8 cellular contexts compared by ENCODE assay signal in the genomic region with DNA sequence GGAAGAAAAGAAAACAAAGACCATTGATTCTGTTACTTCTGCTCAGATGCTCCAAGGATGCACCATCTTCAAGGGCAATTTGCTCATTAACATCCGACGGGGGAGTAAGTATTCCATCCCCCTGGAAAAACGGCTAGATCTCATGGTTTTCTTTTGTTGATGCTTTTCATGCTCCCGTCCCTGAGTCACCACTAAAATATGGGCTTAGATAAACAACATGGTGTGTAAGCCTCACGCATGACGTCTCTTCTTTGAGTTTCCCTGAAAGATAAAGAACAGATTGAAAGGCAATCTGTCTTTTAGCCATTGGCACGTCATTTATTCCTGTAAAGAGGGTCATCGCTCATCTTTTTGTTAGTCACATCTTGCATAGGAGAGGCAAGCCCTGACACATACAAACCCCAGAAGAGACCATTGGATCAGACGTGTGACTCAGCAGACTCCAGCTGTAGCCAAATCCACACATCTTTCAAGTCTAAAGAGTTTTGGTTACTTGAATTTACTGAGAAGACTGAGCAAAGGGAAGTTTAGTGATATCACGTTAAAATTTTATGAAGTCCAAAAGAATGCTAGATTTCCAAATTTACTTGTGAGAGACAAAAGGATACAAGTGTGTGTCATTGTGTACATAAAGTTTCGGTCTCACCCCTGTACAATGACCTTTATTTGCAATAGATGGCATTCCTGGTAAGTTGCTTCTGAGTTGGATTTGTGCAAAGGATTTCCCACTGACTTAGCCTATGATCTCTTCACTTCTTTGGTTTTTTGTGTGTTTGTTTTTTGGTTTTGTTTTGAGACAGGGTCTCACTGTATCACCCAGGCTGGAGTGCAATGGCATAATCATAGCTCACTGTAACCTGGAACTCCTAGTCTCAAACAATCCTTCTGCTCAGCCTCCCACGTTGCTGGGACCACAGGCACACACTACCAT.
A peak's percentile ranks its signal among the peaks of the same experiment; 100 is the strongest.
DNase-seq lines count a peak whose midpoint lies in the region; ATAC-seq, FAIRE-seq and TF ChIP-seq lines count a peak whose summit lies in the region.

No MANE protein-coding gene starts in this region.

- H4K8ac ChIP-seq in neuronal stem cell (ENCODE audit: low read depth, low read length), result no peak overlapping the region

- H4K20me1 ChIP-seq in endothelial cell of umbilical vein (replicated peaks; ENCODE audit: control insufficient read depth, extremely low read depth, insufficient read depth, low read length), result no peaks in the 10 kb centered on the region

- H3K4me3 ChIP-seq in endothelial cell of umbilical vein (replicated peaks in 1 of 3; ENCODE audit: insufficient read depth in 1 of 3, low read depth in 1 of 3, low read length in 3 of 3) (peak overlapping the region in 1 of 3 experiments; percentile 1), neuronal stem cell (ENCODE audit: low read length in 2 of 2) (no peak overlapping the region)

- H2BK15ac ChIP-seq in neuronal stem cell (ENCODE audit: low read length), result no peak overlapping the region

- H3K4me2 ChIP-seq in endothelial cell of umbilical vein (ENCODE audit: insufficient read depth, low read length), result peak overlapping the region; percentile 66
- H3K4me2 ChIP-seq in neuronal stem cell (ENCODE audit: insufficient read depth, low read length, poor library complexity, severe bottlenecking), result no peak overlapping the region

- POLR2A ChIA-PET in endothelial cell of umbilical vein (lab: Charles Lee), result no interaction called here

- peak overlapping the region; percentile 99 for H3K27ac ChIP-seq in endothelial cell of umbilical vein (ENCODE audit: insufficient read depth, low read depth, low read length)
- H3K27ac ChIP-seq in neuronal stem cell (replicated peaks; ENCODE audit: low read length), result no peak overlapping the region

- no peak overlapping the region for H3K14ac ChIP-seq in neuronal stem cell (ENCODE audit: low read length)

- no peak overlapping the region for H3K4me3 Mint-ChIP-seq in activated T-helper 1 cell treated with anti-CD3 and anti-CD28 coated beads, Interleukin-12 subunit alpha, Interleukin-12 subunit beta, Interleukin-2, Interleukin-4 antibody, amounts not matched to agents 30 ng/mL and 10 ng/mL and 1 ng/mL, durations not matched to agents 14 hours and 24 hours and 36 hours

- H3K4me1 ChIP-seq in endothelial cell of umbilical vein (ENCODE audit: control insufficient read depth, extremely low read depth, insufficient read depth, low read length), result peaks cover 32% of the 10 kb centered on the region
- H3K4me1 ChIP-seq in neuronal stem cell (ENCODE audit: control insufficient read depth in 2 of 2, insufficient read depth in 1 of 2, low read depth in 1 of 2, low read length in 2 of 2), result peaks cover 22 to 42% of the 10 kb centered on the region in 2 donors

- no peaks in the 10 kb centered on the region for H3K79me1 ChIP-seq in neuronal stem cell (ENCODE audit: low read depth, low read length)

- no peak overlapping the region for H2BK120ac ChIP-seq in neuronal stem cell (ENCODE audit: low read depth, low read length)

- H3K36me3 Mint-ChIP-seq in activated T-helper 1 cell treated with anti-CD3 and anti-CD28 coated beads, Interleukin-12 subunit alpha, Interleukin-12 subunit beta, Interleukin-2, Interleukin-4 antibody, amounts not matched to agents 30 ng/mL and 10 ng/mL and 1 ng/mL, durations not matched to agents 14 hours and 24 hours and 36 hours (ENCODE audit: low read depth), result peaks cover 2% of the 10 kb centered on the region

- H3K4ac ChIP-seq in neuronal stem cell (ENCODE audit: low read length), result no peak overlapping the region

- H3K9me3 ChIP-seq in endothelial cell of umbilical vein (replicated peaks; ENCODE audit: control insufficient read depth, insufficient read depth, low read length) (no peaks in the 10 kb centered on the region), neuronal stem cell (replicated peaks in 1 of 2; ENCODE audit: control insufficient read depth in 2 of 2, insufficient read depth in 1 of 2, low read depth in 1 of 2, low read length in 2 of 2) (no peaks in the 10 kb centered on the region)

- BruUV-seq in endothelial cell of umbilical vein (replicated peaks; lab: Mats Ljungman, UMichigan), result TSS peak; percentile 90

- H3K9ac ChIP-seq in endothelial cell of umbilical vein (replicated peaks; ENCODE audit: extremely low read depth, insufficient read depth, low read length) (peak overlapping the region; percentile 68), neuronal stem cell (ENCODE audit: low read depth, low read length, poor library complexity) (no peak overlapping the region)

- CTCF ChIA-PET in endothelial cell of umbilical vein (lab: Charles Lee), result interaction anchor here (0.9 to 2.8 kb wide), 4 partner anchors 9 to 28 kb away, joined by 3 to 11 read pairs (median 4); no protein-coding TSS in a partner anchor

- no peaks in the 10 kb centered on the region for H3K9me3 Mint-ChIP-seq in activated T-helper 1 cell treated with anti-CD3 and anti-CD28 coated beads, Interleukin-12 subunit alpha, Interleukin-12 subunit beta, Interleukin-2, Interleukin-4 antibody, amounts not matched to agents 30 ng/mL and 10 ng/mL and 1 ng/mL, durations not matched to agents 14 hours and 24 hours and 36 hours

- peaks cover 0 to 7% of the 10 kb centered on the region in 2 experiments for H3K36me3 ChIP-seq in endothelial cell of umbilical vein (ENCODE audit: control insufficient read depth in 2 of 2, extremely low read depth in 1 of 2, insufficient read depth in 2 of 2, low read length in 2 of 2)
- peaks cover 5 to 53% of the 10 kb centered on the region in 2 donors for H3K36me3 ChIP-seq in neuronal stem cell (replicated peaks in 1 of 2; ENCODE audit: control insufficient read depth in 2 of 2, insufficient read depth in 2 of 2, low read length in 2 of 2)

- H3K27me3 ChIP-seq in endothelial cell of umbilical vein (ENCODE audit: control insufficient read depth in 2 of 2, insufficient read depth in 2 of 2, low read length in 2 of 2) (no peaks in the 10 kb centered on the region), neuronal stem cell (ENCODE audit: control insufficient read depth in 3 of 3, insufficient read depth in 3 of 3, low read depth in 1 of 3, low read length in 3 of 3) (no peaks in the 10 kb centered on the region)

- H3K4me1 Mint-ChIP-seq in activated T-helper 1 cell treated with anti-CD3 and anti-CD28 coated beads, Interleukin-12 subunit alpha, Interleukin-12 subunit beta, Interleukin-2, Interleukin-4 antibody, amounts not matched to agents 30 ng/mL and 10 ng/mL and 1 ng/mL, durations not matched to agents 14 hours and 24 hours and 36 hours (ENCODE audit: low read depth), result peaks cover 9% of the 10 kb centered on the region

- H3K27me3 Mint-ChIP-seq in activated T-helper 1 cell treated with anti-CD3 and anti-CD28 coated beads, Interleukin-12 subunit alpha, Interleukin-12 subunit beta, Interleukin-2, Interleukin-4 antibody, amounts not matched to agents 30 ng/mL and 10 ng/mL and 1 ng/mL, durations not matched to agents 14 hours and 24 hours and 36 hours (ENCODE audit: insufficient read depth), result no peaks in the 10 kb centered on the region

- no peak overlapping the region for H2BK12ac ChIP-seq in neuronal stem cell (ENCODE audit: low read length)

- H3K27ac Mint-ChIP-seq in activated T-helper 1 cell treated with anti-CD3 and anti-CD28 coated beads, Interleukin-12 subunit alpha, Interleukin-12 subunit beta, Interleukin-2, Interleukin-4 antibody, amounts not matched to agents 30 ng/mL and 10 ng/mL and 1 ng/mL, durations not matched to agents 14 hours and 24 hours and 36 hours, result no peak overlapping the region

- intact Hi-C loops in endothelial cell of umbilical vein (cut with micrococcal nuclease), result loop anchor here (1.0 to 5.0 kb wide), 5 partner anchors 9 to 248 kb away; a partner anchor contains a TSS
- intact Hi-C loops in activated T-helper 1 cell treated with anti-CD3 and anti-CD28 coated beads, Interleukin-12 subunit alpha, Interleukin-12 subunit beta, Interleukin-2, Interleukin-4 antibody, amounts not matched to agents 30 ng/mL and 10 ng/mL and 1 ng/mL, durations not matched to agents 14 hours and 24 hours and 36 hours (cut with micrococcal nuclease), result no loop called here

- no peak overlapping the region for H2BK5ac ChIP-seq in neuronal stem cell (ENCODE audit: low read length)

- peak; percentile 59 for DNase-seq in COLO668 (lab: John Stamatoyannopoulos, UW; ENCODE audit: unreplicated experiment)
- DNase-seq in NCI-H345 treated with DMSO at 0.1 percent for 48 hours (lab: John Stamatoyannopoulos, UW; ENCODE audit: unreplicated experiment), result peak; percentile 65
- DNase-seq in endothelial cell of umbilical vein (ENCODE audit: low read depth, low spot score), result peak; percentile 95
- DNase-seq in neuronal stem cell (ENCODE audit: low spot score), result no peak
- no peak for DNase-seq in stimulated activated CD4-positive, alpha-beta T cell treated with anti-CD3 and anti-CD28 coated beads, Interleukin-15, amount 100 ng/mL, for 24 hours
- DNase-seq in activated T-helper 1 cell treated with anti-CD3 and anti-CD28 coated beads, Interleukin-12 subunit alpha, Interleukin-12 subunit beta, Interleukin-2, Interleukin-4 antibody, amounts not matched to agents 30 ng/mL and 10 ng/mL and 1 ng/mL, durations not matched to agents 14 hours and 24 hours and 36 hours (ENCODE audit: low spot score), result no peak
- no peak for DNase-seq in NCI-H1694 treated with DMSO at 0.1 percent for 48 hours (lab: John Stamatoyannopoulos, UW)

- TF ChIP-seq POLR2A in endothelial cell of umbilical vein (IDR thresholded peaks at IDR 0.05; ENCODE audit: low read depth, low read length), result no peak

- no peak overlapping the region for H4K91ac ChIP-seq in neuronal stem cell (ENCODE audit: low read depth, low read length, poor library complexity)

- no CpG with 5 or more reads among the region's 12 CpGs for WGBS in neuronal stem cell (ENCODE audit: extremely low coverage in 2 of 2, insufficient read length in 2 of 2, insufficient replicate concordance in 1 of 2), 2 donors

- TF ChIP-seq CTCF in endothelial cell of umbilical vein (IDR thresholded peaks at IDR 0.05; ENCODE audit: extremely low read depth in 1 of 2, insufficient read depth in 1 of 2, low read depth in 1 of 2, low read length in 2 of 2), result no peak

- H3K9me1 ChIP-seq in endothelial cell of umbilical vein (replicated peaks; ENCODE audit: control insufficient read depth, extremely low read depth, insufficient read depth, low read length), result no peaks in the 10 kb centered on the region

- no peak overlapping the region for H3K23ac ChIP-seq in neuronal stem cell (ENCODE audit: low read depth, low read length, poor library complexity)

- no peak overlapping the region for H3K18ac ChIP-seq in neuronal stem cell (ENCODE audit: low read length)

- peak; percentile 93 for FAIRE-seq in endothelial cell of umbilical vein (lab: Jason Lieb, UNC)

- dilution Hi-C loops in endothelial cell of umbilical vein (cut with MboI; ENCODE audit: extremely low pct_ligation_motif_present, low sequenced_read_pairs), result loop anchor here (25.0 kb wide), 1 partner anchor 235 kb away; no protein-coding TSS in a partner anchor

- no peak for ATAC-seq in HG03280 (IDR thresholded peaks at IDR 0.05; ENCODE audit: unreplicated experiment)

- H3K79me2 ChIP-seq in endothelial cell of umbilical vein (ENCODE audit: control insufficient read depth, insufficient read depth, low read length), result no peaks in the 10 kb centered on the region

- H2AFZ ChIP-seq in endothelial cell of umbilical vein (ENCODE audit: low read depth, low read length), result no peak overlapping the region
- H2AFZ ChIP-seq in neuronal stem cell (ENCODE audit: low read length), result peak overlapping the region; percentile 5

- H2AK5ac ChIP-seq in neuronal stem cell (ENCODE audit: low read depth, low read length), result no peak overlapping the region

Comparison
In these comparisons a context has a peak if more than half of its experiments do, and no peak if none do; other contexts are left out.
1. DNase-seq: peak in COLO668 (single experiment), NCI-H345 treated with DMSO at 0.1 percent for 48 hours (single experiment) and endothelial cell of umbilical vein (single experiment); none in neuronal stem cell (single experiment), stimulated activated CD4-positive, alpha-beta T cell treated with anti-CD3 and anti-CD28 coated beads, Interleukin-15, amount 100 ng/mL, for 24 hours (single experiment), activated T-helper 1 cell treated with anti-CD3 and anti-CD28 coated beads, Interleukin-12 subunit alpha, Interleukin-12 subunit beta, Interleukin-2, Interleukin-4 antibody, amounts not matched to agents 30 ng/mL and 10 ng/mL and 1 ng/mL, durations not matched to agents 14 hours and 24 hours and 36 hours (single experiment) and NCI-H1694 treated with DMSO at 0.1 percent for 48 hours (single experiment).